ENCODE assay signal across 2 cellular contexts in the genomic region with DNA sequence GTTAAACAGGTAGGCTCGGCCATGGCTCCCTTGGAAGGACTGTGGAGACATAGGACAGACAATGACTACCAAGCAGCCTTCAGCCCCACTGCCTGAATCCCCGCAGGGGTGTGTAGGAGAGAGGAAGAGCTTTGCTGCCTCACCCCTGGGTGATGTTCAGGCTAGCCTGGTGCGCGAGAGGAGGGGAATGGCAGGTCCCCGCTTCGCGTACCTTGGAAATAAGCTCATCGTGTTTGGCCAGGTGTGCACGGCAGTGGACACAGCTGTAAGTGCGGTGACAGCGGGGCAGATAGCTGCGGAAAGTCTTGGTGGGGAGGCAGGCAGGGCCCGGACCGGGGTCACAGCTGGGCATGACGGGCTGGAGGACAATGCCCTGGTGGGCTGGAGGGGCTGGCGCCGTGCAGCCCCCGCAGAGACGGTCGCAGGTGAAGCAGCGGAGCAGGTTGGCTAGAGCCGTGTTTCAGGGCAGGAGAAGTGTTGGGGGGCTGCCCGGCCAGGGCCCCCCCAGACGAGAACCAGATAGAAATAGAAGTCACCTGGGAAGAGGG.
A peak's percentile ranks its signal among the peaks of the same experiment; 100 is the strongest.
TF ChIP-seq lines count a peak whose summit lies in the region.

No MANE protein-coding gene starts in this region.

TF ChIP-seq in SK-N-SH, 30 proteins besides CTCF, POLR2A, EP300 and RAD21 (continued from another document):
- TF ChIP-seq, protein P1, sequence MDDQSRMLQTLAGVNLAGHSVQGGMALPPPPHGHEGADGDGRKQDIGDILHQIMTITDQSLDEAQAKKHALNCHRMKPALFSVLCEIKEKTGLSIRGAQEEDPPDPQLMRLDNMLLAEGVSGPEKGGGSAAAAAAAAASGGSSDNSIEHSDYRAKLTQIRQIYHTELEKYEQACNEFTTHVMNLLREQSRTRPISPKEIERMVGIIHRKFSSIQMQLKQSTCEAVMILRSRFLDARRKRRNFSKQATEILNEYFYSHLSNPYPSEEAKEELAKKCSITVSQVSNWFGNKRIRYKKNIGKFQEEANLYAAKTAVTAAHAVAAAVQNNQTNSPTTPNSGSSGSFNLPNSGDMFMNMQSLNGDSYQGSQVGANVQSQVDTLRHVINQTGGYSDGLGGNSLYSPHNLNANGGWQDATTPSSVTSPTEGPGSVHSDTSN (IDR thresholded peaks at IDR 0.05) = 0 out of 2 replicates have a peak, but pooled peaks have one; percentile 2
- no peak for TF ChIP-seq MEF2A (IDR thresholded peaks at IDR 0.05; ENCODE audit: borderline replicate concordance, low read depth)

TF ChIP-seq in SK-N-SH treated with all-trans-retinoic acid at 6 μM for 48 hours, 23 proteins besides CTCF, POLR2A, EP300 and RAD21:
- TF ChIP-seq CREB5 (CRISPR knock-in tag; IDR thresholded peaks at IDR 0.05; ENCODE audit: low read depth) (no peak), ZNF70 (CRISPR knock-in tag; IDR thresholded peaks at IDR 0.05) (no peak), OSR1 (CRISPR knock-in tag; IDR thresholded peaks at IDR 0.05) (no peak), ZFP30 (CRISPR knock-in tag; IDR thresholded peaks at IDR 0.05) (no peak), ARNTL (CRISPR knock-in tag; IDR thresholded peaks at IDR 0.05; ENCODE audit: borderline replicate concordance, low read depth) (no peak), PPARA (CRISPR knock-in tag; IDR thresholded peaks at IDR 0.05; ENCODE audit: borderline replicate concordance) (no peak), GLIS3 (CRISPR knock-in tag; IDR thresholded peaks at IDR 0.05) (no peak), ESRRG (CRISPR knock-in tag; IDR thresholded peaks at IDR 0.05) (no peak), TOX (CRISPR knock-in tag; IDR thresholded peaks at IDR 0.05; ENCODE audit: borderline replicate concordance) (no peak), ISL1 (CRISPR knock-in tag; IDR thresholded peaks at IDR 0.05) (no peak), ZC3H10 (CRISPR knock-in tag; IDR thresholded peaks at IDR 0.05) (no peak), ZFP3 (CRISPR knock-in tag; IDR thresholded peaks at IDR 0.05) (no peak)
- TF ChIP-seq, protein P2, sequence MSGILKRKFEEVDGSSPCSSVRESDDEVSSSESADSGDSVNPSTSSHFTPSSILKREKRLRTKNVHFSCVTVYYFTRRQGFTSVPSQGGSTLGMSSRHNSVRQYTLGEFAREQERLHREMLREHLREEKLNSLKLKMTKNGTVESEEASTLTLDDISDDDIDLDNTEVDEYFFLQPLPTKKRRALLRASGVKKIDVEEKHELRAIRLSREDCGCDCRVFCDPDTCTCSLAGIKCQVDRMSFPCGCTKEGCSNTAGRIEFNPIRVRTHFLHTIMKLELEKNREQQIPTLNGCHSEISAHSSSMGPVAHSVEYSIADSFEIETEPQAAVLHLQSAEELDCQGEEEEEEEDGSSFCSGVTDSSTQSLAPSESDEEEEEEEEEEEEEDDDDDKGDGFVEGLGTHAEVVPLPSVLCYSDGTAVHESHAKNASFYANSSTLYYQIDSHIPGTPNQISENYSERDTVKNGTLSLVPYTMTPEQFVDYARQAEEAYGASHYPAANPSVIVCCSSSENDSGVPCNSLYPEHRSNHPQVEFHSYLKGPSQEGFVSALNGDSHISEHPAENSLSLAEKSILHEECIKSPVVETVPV (CRISPR knock-in tag; IDR thresholded peaks at IDR 0.05) = no peak
- TF ChIP-seq, protein P3, sequence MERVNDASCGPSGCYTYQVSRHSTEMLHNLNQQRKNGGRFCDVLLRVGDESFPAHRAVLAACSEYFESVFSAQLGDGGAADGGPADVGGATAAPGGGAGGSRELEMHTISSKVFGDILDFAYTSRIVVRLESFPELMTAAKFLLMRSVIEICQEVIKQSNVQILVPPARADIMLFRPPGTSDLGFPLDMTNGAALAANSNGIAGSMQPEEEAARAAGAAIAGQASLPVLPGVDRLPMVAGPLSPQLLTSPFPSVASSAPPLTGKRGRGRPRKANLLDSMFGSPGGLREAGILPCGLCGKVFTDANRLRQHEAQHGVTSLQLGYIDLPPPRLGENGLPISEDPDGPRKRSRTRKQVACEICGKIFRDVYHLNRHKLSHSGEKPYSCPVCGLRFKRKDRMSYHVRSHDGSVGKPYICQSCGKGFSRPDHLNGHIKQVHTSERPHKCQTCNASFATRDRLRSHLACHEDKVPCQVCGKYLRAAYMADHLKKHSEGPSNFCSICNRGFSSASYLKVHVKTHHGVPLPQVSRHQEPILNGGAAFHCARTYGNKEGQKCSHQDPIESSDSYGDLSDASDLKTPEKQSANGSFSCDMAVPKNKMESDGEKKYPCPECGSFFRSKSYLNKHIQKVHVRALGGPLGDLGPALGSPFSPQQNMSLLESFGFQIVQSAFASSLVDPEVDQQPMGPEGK (CRISPR knock-in tag; IDR thresholded peaks at IDR 0.05; ENCODE audit: borderline replicate concordance) = no peak
